Comparison of ENCODE assay signal across 17 cellular contexts in genomic region chr1:85734961-85735360, GRCh38.
"Had no signal": no experiment of that assay in that cellular context is flagged by ENCODE, and none has a peak within 500 bp of the region (broad histone marks: within the 10 kb centered on the region; RNA-seq: fewer than 3 reads in every experiment).

No MANE protein-coding gene starts in this region.

- H3K4me1 Mint-ChIP-seq: activated T-helper 17 cell treated with anti-CD3 and anti-CD28 coated beads, Interleukin-2, amount 50 U/mL, for 72 hours had no signal

- H3K27ac ChIP-seq: esophagus squamous epithelium, right atrium auricular region, transverse colon had no signal

- H3K27ac Mint-ChIP-seq: activated naive CD4-positive, alpha-beta T cell treated with anti-CD3 and anti-CD28 coated beads for 36 hours; activated T-helper 17 cell treated with anti-CD3 and anti-CD28 coated beads, Interleukin-2, amount 50 U/mL, for 72 hours; T-helper 2 cell treated with Interferon-gamma antibody and Interleukin-4, amounts not matched to agents 5 μg/mL and 100 μg/mL, for 36 hours had no signal

- H3K4me3 ChIP-seq: esophagus squamous epithelium, lung, right atrium auricular region, smooth muscle cell, transverse colon had no signal

- ATAC-seq: activated T-helper 17 cell treated with anti-CD3 and anti-CD28 coated beads, Interleukin-2, amount 50 U/mL, for 72 hours; left cardiac atrium had no signal

- H3K4me1 ChIP-seq: esophagus squamous epithelium, right atrium auricular region, transverse colon had no signal

- H3K27me3 ChIP-seq: esophagus squamous epithelium, right atrium auricular region, transverse colon had no signal

- DNase-seq: activated CD4-positive, alpha-beta T cell treated with anti-CD3 and anti-CD28 coated beads, Interleukin-2, amount 50 U/mL, for 1 hour; activated CD4-positive, CD25-positive, alpha-beta regulatory T cell; activated naive CD4-positive, alpha-beta T cell treated with anti-CD3 and anti-CD28 coated beads for 36 hours; esophagus squamous epithelium; glutamatergic neuron; left cardiac atrium; midbrain; posterior cingulate gyrus; stimulated activated CD4-positive, alpha-beta T cell treated with anti-CD3 and anti-CD28 coated beads, Interleukin-4, amount 100 ng/mL, for 4 hours; stimulated activated CD8-positive, alpha-beta memory T cell treated with anti-CD3 and anti-CD28 coated beads, Interleukin-4, amount 100 ng/mL, for 48 hours; stimulated activated naive CD4-positive, alpha-beta T cell treated with Interleukin-2 at 50 U/mL for 16 hours; transverse colon had no signal

- H3K4me3 Mint-ChIP-seq: activated naive CD4-positive, alpha-beta T cell treated with anti-CD3 and anti-CD28 coated beads for 36 hours; activated T-helper 17 cell treated with anti-CD3 and anti-CD28 coated beads, Interleukin-2, amount 50 U/mL, for 72 hours; T-helper 2 cell treated with Interferon-gamma antibody and Interleukin-4, amounts not matched to agents 5 μg/mL and 100 μg/mL, for 36 hours had no signal

- H3K36me3 ChIP-seq: esophagus squamous epithelium, right atrium auricular region, transverse colon had no signal

- H3K9me3 ChIP-seq: esophagus squamous epithelium, right atrium auricular region, transverse colon had no signal

- H3K9me3 Mint-ChIP-seq: activated naive CD4-positive, alpha-beta T cell treated with anti-CD3 and anti-CD28 coated beads for 36 hours; activated T-helper 17 cell treated with anti-CD3 and anti-CD28 coated beads, Interleukin-2, amount 50 U/mL, for 72 hours; T-helper 2 cell treated with Interferon-gamma antibody and Interleukin-4, amounts not matched to agents 5 μg/mL and 100 μg/mL, for 36 hours had no signal
